In genomic region chr19:4642625-4643024, GRCh38 we compare ENCODE assay signal across 2 cellular contexts.
TF ChIP-seq lines count a peak whose summit lies in the region.

No MANE protein-coding gene starts in this region.

TF ChIP-seq in HEK293, 187 proteins besides CTCF, POLR2A, EP300 and RAD21:
- TF ChIP-seq ZNF768 (tag by site-specific recombination; IDR thresholded peaks at IDR 0.05) (no peak), ZNF626 (tag by site-specific recombination; IDR thresholded peaks at IDR 0.05) (no peak), INSM2 (tag by site-specific recombination; IDR thresholded peaks at IDR 0.05) (no peak), ZNF16 (tag by site-specific recombination; IDR thresholded peaks at IDR 0.05; ENCODE audit: low read depth) (peak; percentile 83), ZNF623 (tag by site-specific recombination; IDR thresholded peaks at IDR 0.05) (peak; percentile 86), ZNF670 (tag by site-specific recombination; IDR thresholded peaks at IDR 0.05; ENCODE audit: low read depth) (no peak)

TF ChIP-seq in H1, 55 proteins besides CTCF, POLR2A, EP300 and RAD21:
- no peak for TF ChIP-seq RNF2 (IDR thresholded peaks at IDR 0.05; ENCODE audit: borderline replicate concordance, low read depth, low read length, missing control alignments, poor library complexity, severe bottlenecking)
- no peak for TF ChIP-seq EGR1 (IDR thresholded peaks at IDR 0.05; ENCODE audit: borderline replicate concordance, low read depth, low read length)
- TF ChIP-seq PHF8 (conservative IDR thresholded peaks at IDR 0.05; ENCODE audit: low read depth, low read length), result no peak
- no peak for TF ChIP-seq RFX5 (IDR thresholded peaks at IDR 0.05; ENCODE audit: borderline replicate concordance, low read depth, low read length)
- no peak for TF ChIP-seq GTF2F1 (IDR thresholded peaks at IDR 0.05; ENCODE audit: borderline replicate concordance, low read depth, low read length)
- no peak for TF ChIP-seq HDAC2 (IDR thresholded peaks at IDR 0.05; ENCODE audit: borderline replicate concordance in 1 of 2, low read depth in 2 of 2, low read length in 2 of 2)
